In the genomic region with DNA sequence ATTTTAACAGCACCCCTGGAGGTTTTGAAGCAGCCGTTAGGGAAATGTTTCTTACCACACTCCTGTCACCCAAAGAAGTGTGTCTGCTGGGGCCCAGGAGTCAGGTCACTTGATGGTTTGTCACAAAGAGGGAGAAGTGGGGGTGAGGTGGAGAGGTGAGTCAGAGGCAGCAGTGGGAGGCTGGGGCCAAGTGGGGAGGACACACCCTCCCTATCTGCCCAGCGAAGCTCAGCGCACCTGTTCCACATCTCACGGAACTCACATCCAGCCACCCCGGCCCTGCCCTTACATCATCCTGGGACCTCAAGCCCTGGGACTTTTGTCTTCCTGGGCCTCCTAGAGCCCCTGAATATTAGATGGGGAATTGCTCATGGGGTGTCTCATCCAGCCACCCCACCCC, we compare ENCODE assay signal across 18 cellular contexts.
"Had no signal": no experiment of that assay in that cellular context is flagged by ENCODE, and none has a peak within 500 bp of the region (broad histone marks: within the 10 kb centered on the region; RNA-seq: fewer than 3 reads in every experiment).

No MANE protein-coding gene starts in this region.

- H3K4me2 ChIP-seq: neural progenitor cell, smooth muscle cell had no signal

- H3K4me3 Mint-ChIP-seq: activated CD4-positive, alpha-beta T cell treated with anti-CD3 and anti-CD28 coated beads for 36 hours; activated naive CD8-positive, alpha-beta T cell treated with anti-CD3 and anti-CD28 coated beads, Interleukin-2, amount 10 ng/mL, durations not matched to agents 7 days and 5 days; effector memory CD8-positive, alpha-beta T cell; naive thymus-derived CD4-positive, alpha-beta T cell; stimulated activated naive CD8-positive, alpha-beta T cell treated with anti-CD3 and anti-CD28 coated beads, Interleukin-15, amount 100 ng/mL, for 72 hours; T-cell; WTC11 had no signal

- H3K4me3 ChIP-seq: body of pancreas, neural progenitor cell, ovary, psoas muscle, smooth muscle cell, suprapubic skin, transverse colon had no signal

- H3K36me3 ChIP-seq: neural progenitor cell, ovary, suprapubic skin, transverse colon had no signal

- H3K9ac ChIP-seq: neural progenitor cell had no signal

- H3K36me3 Mint-ChIP-seq: activated naive CD8-positive, alpha-beta T cell treated with anti-CD3 and anti-CD28 coated beads, Interleukin-2, amount 10 ng/mL, durations not matched to agents 7 days and 5 days; naive thymus-derived CD4-positive, alpha-beta T cell; neural progenitor cell; T-cell; WTC11 had no signal

- H3K27ac Mint-ChIP-seq: activated CD4-positive, alpha-beta T cell treated with anti-CD3 and anti-CD28 coated beads for 36 hours; activated naive CD8-positive, alpha-beta T cell treated with anti-CD3 and anti-CD28 coated beads, Interleukin-2, amount 10 ng/mL, durations not matched to agents 7 days and 5 days; effector memory CD8-positive, alpha-beta T cell; naive thymus-derived CD4-positive, alpha-beta T cell; stimulated activated naive CD8-positive, alpha-beta T cell treated with anti-CD3 and anti-CD28 coated beads, Interleukin-15, amount 100 ng/mL, for 72 hours; T-cell; WTC11 had no signal

- H3K4me1 Mint-ChIP-seq: activated CD4-positive, alpha-beta T cell treated with anti-CD3 and anti-CD28 coated beads for 36 hours; activated naive CD8-positive, alpha-beta T cell treated with anti-CD3 and anti-CD28 coated beads, Interleukin-2, amount 10 ng/mL, durations not matched to agents 7 days and 5 days; naive thymus-derived CD4-positive, alpha-beta T cell; stimulated activated naive CD8-positive, alpha-beta T cell treated with anti-CD3 and anti-CD28 coated beads, Interleukin-15, amount 100 ng/mL, for 72 hours; T-cell had no signal

- H3K27me3 ChIP-seq: body of pancreas, ovary had no signal

- ATAC-seq: activated CD4-positive, alpha-beta T cell treated with anti-CD3 and anti-CD28 coated beads for 36 hours; body of pancreas; effector memory CD8-positive, alpha-beta T cell; naive thymus-derived CD4-positive, alpha-beta T cell; psoas muscle; stimulated activated naive CD8-positive, alpha-beta T cell treated with anti-CD3 and anti-CD28 coated beads, Interleukin-15, amount 100 ng/mL, for 72 hours; T-cell had no signal

- H3K4me1 ChIP-seq: body of pancreas, psoas muscle, transverse colon had no signal

- H3K9me3 Mint-ChIP-seq: activated naive CD8-positive, alpha-beta T cell treated with anti-CD3 and anti-CD28 coated beads, Interleukin-2, amount 10 ng/mL, durations not matched to agents 7 days and 5 days; effector memory CD8-positive, alpha-beta T cell; neural progenitor cell; stimulated activated naive CD8-positive, alpha-beta T cell treated with anti-CD3 and anti-CD28 coated beads, Interleukin-15, amount 100 ng/mL, for 72 hours; T-cell had no signal

- H3K27ac ChIP-seq: body of pancreas, neural progenitor cell, ovary, psoas muscle, suprapubic skin, transverse colon had no signal

- H3K9me3 ChIP-seq: body of pancreas, psoas muscle, suprapubic skin, transverse colon had no signal

- DNase-seq: activated CD4-positive, alpha-beta T cell treated with anti-CD3 and anti-CD28 coated beads for 36 hours; activated CD4-positive, alpha-beta T cell treated with anti-CD3 and anti-CD28 coated beads, Interleukin-2, amount 50 U/mL, for 48 hours; activated naive CD4-positive, alpha-beta T cell treated with Interleukin-2 at 50 U/mL for 16 hours; activated naive CD8-positive, alpha-beta T cell treated with anti-CD3 and anti-CD28 coated beads, Interleukin-2, amount 10 ng/mL, durations not matched to agents 7 days and 5 days; activated T-cell treated with anti-CD3 and anti-CD28 coated beads for 4 hours; effector memory CD8-positive, alpha-beta T cell; naive thymus-derived CD4-positive, alpha-beta T cell; ovary; stimulated activated CD4-positive, alpha-beta T cell treated with anti-CD3 and anti-CD28 coated beads, Interleukin-4, amount 100 ng/mL, for 1 hour; stimulated activated naive CD8-positive, alpha-beta T cell treated with anti-CD3 and anti-CD28 coated beads, Interleukin-15, amount 100 ng/mL, for 72 hours; T-cell; transverse colon had no signal

- H2AFZ ChIP-seq: neural progenitor cell had no signal
